In genomic region chr20:25296094-25297093, GRCh38 we compare ENCODE assay signal across 8 cellular contexts. TPM values are rescaled to one million over a fixed set of nuclear protein-coding genes. Genes with fewer than 3 reads are reported as not detected.
DNase-seq lines count a peak whose midpoint lies in the region; ATAC-seq and TF ChIP-seq lines count a peak whose summit lies in the region.

No MANE protein-coding gene starts in this region.

- TF ChIP-seq CTCF in AG04450 (IDR thresholded peaks at IDR 0.05; ENCODE audit: low read depth, low read length) (peak; percentile 46), GM12875 (IDR thresholded peaks at IDR 0.05; ENCODE audit: borderline replicate concordance, insufficient read depth, low read depth, low read length) (peak; percentile 62), WTC11 (IDR thresholded peaks at IDR 0.05) (no peak), fibroblast of the aortic adventitia (IDR thresholded peaks at IDR 0.05; ENCODE audit: insufficient read depth, low read length) (peak; percentile 58), sigmoid colon (IDR thresholded peaks at IDR 0.05) (peak in 1 of 4 experiments; percentile 33)

- peaks cover 28% of the 10 kb centered on the region for H3K4me1 Mint-ChIP-seq in WTC11

- H3K27me3 Mint-ChIP-seq in WTC11 (ENCODE audit: low read depth) = no peaks in the 10 kb centered on the region

- no peak overlapping the region for H3K4me3 Mint-ChIP-seq in WTC11

- DNase-seq in AG04450 (ENCODE audit: low read depth, low spot score) = no peak
- peak; percentile 40 for DNase-seq in WTC11 (ENCODE audit: low spot score)
- peak; percentile 72 for DNase-seq in fibroblast of the aortic adventitia (ENCODE audit: low read depth)
- DNase-seq in sigmoid colon = no peak
- no peak for DNase-seq in CD1c-positive myeloid dendritic cell (ENCODE audit: extremely low spot score)

- CTCF ChIA-PET in AG04450 (lab: Charles Lee) (interaction anchor here (0.6 to 3.9 kb wide), 6 partner anchors 13 to 302 kb away, joined by 3 to 93 read pairs (median 5); no protein-coding TSS in a partner anchor), WTC11 (lab: Charles Lee) (interaction anchor here (0.7 to 5.1 kb wide), 23 partner anchors 11 to 285 kb away, joined by 3 to 78 read pairs (median 5); partner anchors contain the start of genes ABHD12, GINS1 and PYGB)

- no peaks in the 10 kb centered on the region for H3K9me3 ChIP-seq in AG04450 (ENCODE audit: control insufficient read depth, insufficient read depth, low read length)
- no peaks in the 10 kb centered on the region for H3K9me3 ChIP-seq in sigmoid colon

- H3K27me3 ChIP-seq in AG04450 (ENCODE audit: control insufficient read depth, insufficient read depth, low read length) = no peaks in the 10 kb centered on the region
- no peaks in the 10 kb centered on the region for H3K27me3 ChIP-seq in sigmoid colon

- peaks cover 3% of the 10 kb centered on the region; the same call in 1 of the 2 replicates for H3K36me3 Mint-ChIP-seq in WTC11

- POLR2A ChIA-PET in AG04450 (lab: Yijun Ruan, JAX) (interaction anchor here (1.1 kb wide), 1 partner anchor 102 kb away, joined by 7 read pairs; no protein-coding TSS in a partner anchor), WTC11 (lab: Charles Lee) (interaction anchor here (1.6 kb wide), 1 partner anchor 48 kb away, joined by 5 read pairs; the partner anchor contains the start of gene PYGB)

- TF ChIP-seq EP300 in sigmoid colon (IDR thresholded peaks at IDR 0.05) = no peak

- peaks cover 18 to 70% (median 40%) of the 10 kb centered on the region in 4 donors for H3K36me3 ChIP-seq in sigmoid colon

- TF ChIP-seq POLR2A in sigmoid colon (IDR thresholded peaks at IDR 0.05) = no peak

- H3K27ac ChIP-seq in AG04450 (ENCODE audit: low read depth, low read length) (no peak overlapping the region), sigmoid colon (peak overlapping the region; percentile 65 to 73 (median 68))

- no peaks in the 10 kb centered on the region for H3K9me3 Mint-ChIP-seq in WTC11

- peak overlapping the region; percentile 57; the same call in 1 of the 2 replicates for H3K27ac Mint-ChIP-seq in WTC11

- peaks cover 0 to 43% (median 35%) of the 10 kb centered on the region in 4 donors for H3K4me1 ChIP-seq in sigmoid colon

- peak; percentile 31 for ATAC-seq in HG03045 (IDR thresholded peaks at IDR 0.05; ENCODE audit: unreplicated experiment)
- 0 out of 2 replicates have a peak, but pooled peaks have one; percentile 2 for ATAC-seq in WTC11
- no peak for ATAC-seq in GM18858 (IDR thresholded peaks at IDR 0.05; ENCODE audit: unreplicated experiment)

- intact Hi-C loops in sigmoid colon (cut with DNase I) = no loop called here

- WGBS in sigmoid colon, 2 donors = 78 to 87% methylated on average over 24 of the region's 24 CpGs

- H3K4me3 ChIP-seq in AG04450 (ENCODE audit: low read depth, low read length) (no peak overlapping the region), GM12875 (ENCODE audit: low read depth, low read length) (no peak overlapping the region), fibroblast of the aortic adventitia (ENCODE audit: low read depth, low read length) (no peak overlapping the region), sigmoid colon (no peak overlapping the region)

TF ChIP-seq in WTC11, 78 proteins besides CTCF, POLR2A, EP300 and RAD21:
- TF ChIP-seq TEAD1 (CRISPR knock-in tag; IDR thresholded peaks at IDR 0.05) (0 out of 2 replicates have a peak, but pooled peaks have one; percentile 21), ZNF317 (CRISPR knock-in tag; IDR thresholded peaks at IDR 0.05; ENCODE audit: borderline replicate concordance, low read depth) (no peak), SMAD4 (CRISPR knock-in tag; IDR thresholded peaks at IDR 0.05) (no peak)

RNA-seq across cellular contexts. Expression of gene PYGB, which starts 48.5 kb away (rescaled TPM):
- polyA plus RNA-seq in AG04450 (2011; rRNA removed) (43.2 and 60.0 TPM in 2 replicates), sigmoid colon (100 to 1,000 TPM in 2 of 3 donors, 10 to 100 TPM in 1; 45.6 to 198 (median 163) TPM)
- 70.7 and 104 TPM in 2 replicates for polyA minus RNA-seq in AG04450 (2011; rRNA and poly(A)+ RNA removed)
- total RNA-seq in WTC11 (2021) (44.5 to 48.5 TPM (median 46.3 TPM) in 3 replicates), fibroblast of the aortic adventitia (ENCODE audit: low replicate concordance) (87.8 and 203 TPM in 2 replicates), sigmoid colon (100 to 1,000 TPM; 147 to 317 (median 226) TPM)

Comparison
In these comparisons a context has a peak if more than half of its experiments do, and no peak if none do; other contexts are left out.
1. DNase-seq: peak in WTC11 (single experiment) and fibroblast of the aortic adventitia (single experiment); none in AG04450 (single experiment), sigmoid colon (single experiment) and CD1c-positive myeloid dendritic cell (single experiment).